Comparison of ENCODE assay signal across 11 cellular contexts in genomic region chr4:183438458-183439113, GRCh38. TPM values are rescaled to one million over a fixed set of nuclear protein-coding genes. Genes with fewer than 3 reads are reported as not detected.
A peak's percentile ranks its signal among the peaks of the same experiment; 100 is the strongest.
DNase-seq lines count a peak whose midpoint lies in the region; ATAC-seq, FAIRE-seq and TF ChIP-seq lines count a peak whose summit lies in the region.
"Had no signal": no experiment of that assay in that cellular context is flagged by ENCODE, and none has a peak within 500 bp of the region (broad histone marks: within the 10 kb centered on the region; RNA-seq: fewer than 3 reads in every experiment).

No MANE protein-coding gene starts in this region.

- no peaks in the 10 kb centered on the region for H3K9me1 ChIP-seq in K562 (ENCODE audit: control insufficient read depth, insufficient read depth, low read length)

- TF ChIP-seq EP300 in K562 (IDR thresholded peaks at IDR 0.05; ENCODE audit: low read length): no peak

- H3K9me3 ChIP-seq in K562 (replicated peaks; ENCODE audit: control insufficient read depth, insufficient read depth, low read depth, low read length): no peaks in the 10 kb centered on the region
- H3K9me3 ChIP-seq in BE2C: no peaks in the 10 kb centered on the region
- no peaks in the 10 kb centered on the region for H3K9me3 ChIP-seq in CD4-positive, alpha-beta memory T cell (ENCODE audit: control insufficient read depth in 1 of 2, low read length in 2 of 2)

- WGBS in K562 (ENCODE audit: insufficient coverage, low coverage, missing lambda C conversion rate): 50% methylated on average over 7 of the region's 7 CpGs

- H3K4me3 ChIP-seq in K562: no peak overlapping the region
- no peak overlapping the region for H3K4me3 ChIP-seq in BE2C (ENCODE audit: low read depth, low read length)
- H3K4me3 ChIP-seq in CD4-positive, alpha-beta memory T cell (ENCODE audit: low read length in 2 of 2): no peak overlapping the region

- H3K27me3 ChIP-seq in K562 (ENCODE audit: control insufficient read depth in 2 of 2, insufficient read depth in 2 of 2, low read length in 2 of 2) (no peaks in the 10 kb centered on the region), BE2C (no peaks in the 10 kb centered on the region)
- no peaks in the 10 kb centered on the region for H3K27me3 ChIP-seq in CD4-positive, alpha-beta memory T cell (ENCODE audit: insufficient read depth, low read length)

- H3K4me1 ChIP-seq in K562 (replicated peaks in 1 of 2; ENCODE audit: control insufficient read depth in 2 of 2, insufficient read depth in 2 of 2, low read length in 2 of 2) (peaks cover 4 to 12% of the 10 kb centered on the region in 2 experiments; a peak in 3 of 5 replicates), BE2C (no peaks in the 10 kb centered on the region)
- peaks cover 7% of the 10 kb centered on the region for H3K4me1 ChIP-seq in CD4-positive, alpha-beta memory T cell (ENCODE audit: insufficient read depth, low read length)

- FAIRE-seq in K562 (lab: Jason Lieb, UNC): no peak
- FAIRE-seq: GM18507 had no signal

- H3K27ac ChIP-seq in 22Rv1: peak overlapping the region; percentile 44
- no peak overlapping the region for H3K27ac ChIP-seq in K562 (ENCODE audit: extremely low read depth, low read depth, low read length)
- no peak overlapping the region for H3K27ac ChIP-seq in CD4-positive, alpha-beta memory T cell (ENCODE audit: low read depth, low read length)

- H3K9ac ChIP-seq in K562 (ENCODE audit: insufficient read depth in 1 of 2, low read depth in 2 of 2, low read length in 2 of 2): no peak overlapping the region

- H3K36me3 Mint-ChIP-seq in CD4-positive, alpha-beta memory T cell: no peaks in the 10 kb centered on the region
- H3K36me3 Mint-ChIP-seq: CD14-positive monocyte had no signal

- TF ChIP-seq CTCF in 22Rv1 (IDR thresholded peaks at IDR 0.05): no peak
- no peak for TF ChIP-seq CTCF in K562 (IDR thresholded peaks at IDR 0.05 in 2 of 3, conservative IDR thresholded peaks at IDR 0.05 in 1 of 3; ENCODE audit: insufficient read depth in 2 of 3, low read depth in 1 of 3, low read length in 3 of 3)
- no peak for TF ChIP-seq CTCF in BE2C (IDR thresholded peaks at IDR 0.05; ENCODE audit: low read depth, low read length)

- H3K27me3 Mint-ChIP-seq in CD4-positive, alpha-beta memory T cell: no peaks in the 10 kb centered on the region

- H3K27ac Mint-ChIP-seq in CD4-positive, alpha-beta memory T cell: no peak overlapping the region

- intact Hi-C loops in K562 (cut with micrococcal nuclease): no loop called here
- intact Hi-C loops in CD4-positive, alpha-beta memory T cell (cut with micrococcal nuclease): no loop called here

- H3K9me3 Mint-ChIP-seq in CD4-positive, alpha-beta memory T cell: no peaks in the 10 kb centered on the region

- H4K20me1 ChIP-seq in K562 (replicated peaks; ENCODE audit: control insufficient read depth, insufficient read depth, low read length): no peaks in the 10 kb centered on the region

- H3K4me2 ChIP-seq in K562 (ENCODE audit: insufficient read depth, low read length): no peak overlapping the region

- ATAC-seq in K562: no peak
- no peak for ATAC-seq in HG03378 (IDR thresholded peaks at IDR 0.05; ENCODE audit: unreplicated experiment)

- no peak for TF ChIP-seq RAD21 in K562 (CRISPR knock-in tag; conservative IDR thresholded peaks at IDR 0.05 in 1 of 2, IDR thresholded peaks at IDR 0.05 in 1 of 2)

- peak; percentile 78 for DNase-seq in HPDE6-E6E7 (ENCODE audit: extremely low spot score)
- DNase-seq in K562 (ENCODE audit: extremely low read depth in 1 of 4, low spot score in 3 of 4): no peak
- peak; percentile 99 for DNase-seq in kidney tubule cell (ENCODE audit: low spot score)
- no peak for DNase-seq in amniotic stem cell (lab: John Stamatoyannopoulos, UW)
- no peak for DNase-seq in BE2C
- DNase-seq in CD4-positive, alpha-beta memory T cell: no peak
- DNase-seq: activated CD4-positive, alpha-beta T cell treated with anti-CD3 and anti-CD28 coated beads, Interleukin-2, amount 50 U/mL, for 48 hours had no signal

- no TSS peak for BruUV-seq in K562 (replicated peaks; lab: Mats Ljungman, UMichigan)

- no peaks in the 10 kb centered on the region for H3K36me3 ChIP-seq in K562 (ENCODE audit: control insufficient read depth, insufficient read depth, low read length)
- no peaks in the 10 kb centered on the region for H3K36me3 ChIP-seq in BE2C
- H3K36me3 ChIP-seq in CD4-positive, alpha-beta memory T cell (ENCODE audit: insufficient read depth, low read length): no peaks in the 10 kb centered on the region

- no peak for TF ChIP-seq POLR2A in K562 (conservative IDR thresholded peaks at IDR 0.05)

- POLR2A ChIA-PET in K562 (lab: Yijun Ruan, JAX): interaction anchor here (0.7 kb wide), 1 partner anchor 386 kb away, joined by 3 read pairs; no protein-coding TSS in a partner anchor
- POLR2A ChIA-PET in CD4-positive, alpha-beta memory T cell (lab: Charles Lee; ENCODE audit: partially characterized antibody): interaction anchor here (0.6 kb wide), 1 partner anchor 9 kb away, joined by 3 read pairs; no protein-coding TSS in a partner anchor

- H3K4me1 Mint-ChIP-seq in CD4-positive, alpha-beta memory T cell: peaks cover 11 to 22% (median 17%) of the 10 kb centered on the region in 4 donors

- no peak overlapping the region for H3K4me3 Mint-ChIP-seq in CD4-positive, alpha-beta memory T cell
- H3K4me3 Mint-ChIP-seq: CD14-positive monocyte had no signal

- peaks cover 7% of the 10 kb centered on the region for H3K79me2 ChIP-seq in K562 (ENCODE audit: control insufficient read depth, insufficient read depth, low read length)

- CTCF ChIA-PET in K562 (lab: Yijun Ruan, JAX; ENCODE audit: low intra/inter-chr PET ratio): no interaction called here
- CTCF ChIA-PET in CD4-positive, alpha-beta memory T cell (lab: Charles Lee; ENCODE audit: partially characterized antibody): no interaction called here

- in situ Hi-C loops in K562 (cut with MboI): no loop called here

- peak overlapping the region; percentile 76 for H2AFZ ChIP-seq in K562 (ENCODE audit: low read depth, low read length)

TF ChIP-seq in K562, 482 proteins besides CTCF, POLR2A, EP300 and RAD21:
- TF ChIP-seq ARID1B (IDR thresholded peaks at IDR 0.05): peak; percentile 34
- no peak for TF ChIP-seq MXI1 (IDR thresholded peaks at IDR 0.05; ENCODE audit: low read depth, low read length)
- TF ChIP-seq KLF1 (tag; IDR thresholded peaks at IDR 0.05): no peak
- peak; percentile 76 for TF ChIP-seq ATF3 (IDR thresholded peaks at IDR 0.05)
- TF ChIP-seq ATF3 (CRISPR knock-in tag; conservative IDR thresholded peaks at IDR 0.05): no peak
- peak; percentile 74 for TF ChIP-seq FOSL1 (tag; conservative IDR thresholded peaks at IDR 0.05)
- no peak for TF ChIP-seq HMGN3 (IDR thresholded peaks at IDR 0.05; ENCODE audit: borderline replicate concordance, extremely low read depth, insufficient read length, low read depth, low read length)
- 0 out of 2 replicates have a peak, but pooled peaks have one; percentile 13 for TF ChIP-seq JUN (IDR thresholded peaks at IDR 0.05; ENCODE audit: borderline replicate concordance, low read depth, low read length)
- no peak for TF ChIP-seq JUN (CRISPR knock-in tag; IDR thresholded peaks at IDR 0.05; ENCODE audit: borderline replicate concordance)
- TF ChIP-seq JUND (IDR thresholded peaks at IDR 0.05; ENCODE audit: borderline replicate concordance, low read depth, low read length): peak; percentile 57; the same call in 1 of the 2 replicates
- 0 out of 3 replicates have a peak, but pooled peaks have one; percentile 16 for TF ChIP-seq JUND (tag; IDR thresholded peaks at IDR 0.05; ENCODE audit: borderline replicate concordance, low read depth, low read length)

RNA-seq across cellular contexts. Expression of gene CDKN2AIP, which starts 5.8 kb away (rescaled TPM):
- total RNA-seq in K562 (2011; cell fraction: chromatin; rRNA removed; ENCODE audit: low replicate concordance): 14.8 and 35.4 TPM in 2 replicates
- total RNA-seq in K562 (2011; cell fraction: nucleolus; rRNA removed): 14.2 and 14.5 TPM in 2 replicates
- 15.3 and 16.4 TPM in 2 replicates for total RNA-seq in K562 (2011; cell fraction: nucleoplasm; rRNA removed)
- total RNA-seq in K562 (2014; rRNA removed): 18.0 and 21.5 TPM in 2 replicates
- 21.2 and 21.7 TPM in 2 replicates for total RNA-seq in K562 (2014; rRNA removed; fragmentation: Illumina TruSeq; extraction: Trizol)
- 19.5 and 19.8 TPM in 2 replicates for total RNA-seq in K562 (2015; rRNA removed; fragmentation: Illumina TruSeq; extraction: Trizol)
- 20.3 and 20.9 TPM in 2 replicates for total RNA-seq in K562 (2021)
- 21.4 and 22.0 TPM in 2 replicates for polyA plus RNA-seq in K562 (2011; rRNA removed)
- 8.4 and 8.8 TPM in 2 replicates for polyA plus RNA-seq in K562 (2011; cell fraction: cytosol; rRNA removed)
- 10.5 and 19.4 TPM in 2 replicates for polyA plus RNA-seq in K562 (2011; cell fraction: nucleus; rRNA removed)
- 14.6 and 18.2 TPM in 2 replicates for polyA plus RNA-seq in K562 (2012)
- polyA plus RNA-seq in K562 (2014; fragmentation: Illumina TruSeq; extraction: Trizol): 17.7 and 18.8 TPM in 2 replicates
- polyA plus RNA-seq in K562 (2014; fragmentation: Nextera tagmentation; extraction: Ambion mirVana): 1 to 10 TPM; 5.9 to 7.7 TPM
- polyA plus RNA-seq in K562 (2014; rRNA removed): 19.7 and 20.3 TPM in 2 replicates
- polyA minus RNA-seq in K562 (2011; rRNA and poly(A)+ RNA removed): 23.9 and 24.1 TPM in 2 replicates
- polyA minus RNA-seq in K562 (2011; cell fraction: cytosol; rRNA and poly(A)+ RNA removed): 8.8 and 9.3 TPM in 2 replicates
- polyA minus RNA-seq in K562 (2011; cell fraction: nucleus; rRNA and poly(A)+ RNA removed): 26.8 and 64.6 TPM in 2 replicates
- 28.4 TPM for polyA plus RNA-seq in BE2C (2012; ENCODE audit: insufficient read depth, insufficient read length, low read depth)
- total RNA-seq in CD4-positive, alpha-beta memory T cell: 10 to 100 TPM; 48.3 to 51.1 TPM
- 10 to 100 TPM; 18.9 to 40.7 TPM for polyA plus RNA-seq in CD4-positive, alpha-beta memory T cell

Comparison
In these comparisons a context has a peak if more than half of its experiments do, and no peak if none do; other contexts are left out.
1. DNase-seq: peak in HPDE6-E6E7 (single experiment) and kidney tubule cell (single experiment); none in K562 (0 of 4), amniotic stem cell (single experiment), BE2C (single experiment) and CD4-positive, alpha-beta memory T cell (0 of 5).